Comparison of ENCODE assay signal across 8 cellular contexts in the genomic region with DNA sequence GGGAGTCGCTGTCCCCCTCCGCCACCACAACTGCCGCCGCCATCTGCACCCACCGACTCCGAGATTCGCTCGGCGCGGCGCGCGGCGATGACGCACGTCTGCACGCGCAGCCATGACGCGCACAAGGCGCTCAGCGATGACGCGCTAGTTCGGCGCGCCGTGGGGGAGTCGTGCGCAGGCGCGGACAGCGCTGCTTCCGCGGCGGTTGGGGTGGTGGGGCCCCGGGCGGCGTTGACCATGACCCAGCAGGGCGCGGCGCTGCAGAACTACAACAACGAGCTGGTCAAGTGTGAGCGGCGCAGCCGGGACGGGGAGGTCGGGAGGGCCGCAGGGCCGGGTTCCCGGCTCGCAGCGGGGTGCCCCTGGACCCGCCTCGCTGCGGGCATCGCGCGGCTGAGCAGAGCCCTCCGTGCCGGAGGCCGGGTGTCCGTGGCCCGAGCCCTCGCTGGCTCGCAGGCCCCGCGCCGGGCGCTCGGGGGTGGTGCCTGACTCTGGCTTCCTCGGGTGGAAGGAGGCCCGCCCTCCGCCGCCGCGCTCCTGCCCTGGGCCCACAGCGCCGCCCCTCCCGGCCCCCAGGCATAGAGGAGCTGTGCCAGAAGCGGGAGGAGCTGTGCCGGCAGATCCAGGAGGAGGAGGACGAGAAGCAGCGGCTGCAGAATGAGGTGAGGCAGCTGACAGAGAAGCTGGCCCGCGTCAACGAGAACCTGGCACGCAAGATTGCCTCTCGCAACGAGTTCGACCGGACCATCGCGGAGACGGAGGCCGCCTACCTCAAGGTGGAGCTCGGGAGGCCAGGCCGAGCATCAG. TPM values are rescaled to one million over a fixed set of nuclear protein-coding genes. Genes with fewer than 3 reads are reported as not detected.
A peak's percentile ranks its signal among the peaks of the same experiment; 100 is the strongest.
DNase-seq lines count a peak whose midpoint lies in the region; ATAC-seq and TF ChIP-seq lines count a peak whose summit lies in the region.

A gene with protein sequence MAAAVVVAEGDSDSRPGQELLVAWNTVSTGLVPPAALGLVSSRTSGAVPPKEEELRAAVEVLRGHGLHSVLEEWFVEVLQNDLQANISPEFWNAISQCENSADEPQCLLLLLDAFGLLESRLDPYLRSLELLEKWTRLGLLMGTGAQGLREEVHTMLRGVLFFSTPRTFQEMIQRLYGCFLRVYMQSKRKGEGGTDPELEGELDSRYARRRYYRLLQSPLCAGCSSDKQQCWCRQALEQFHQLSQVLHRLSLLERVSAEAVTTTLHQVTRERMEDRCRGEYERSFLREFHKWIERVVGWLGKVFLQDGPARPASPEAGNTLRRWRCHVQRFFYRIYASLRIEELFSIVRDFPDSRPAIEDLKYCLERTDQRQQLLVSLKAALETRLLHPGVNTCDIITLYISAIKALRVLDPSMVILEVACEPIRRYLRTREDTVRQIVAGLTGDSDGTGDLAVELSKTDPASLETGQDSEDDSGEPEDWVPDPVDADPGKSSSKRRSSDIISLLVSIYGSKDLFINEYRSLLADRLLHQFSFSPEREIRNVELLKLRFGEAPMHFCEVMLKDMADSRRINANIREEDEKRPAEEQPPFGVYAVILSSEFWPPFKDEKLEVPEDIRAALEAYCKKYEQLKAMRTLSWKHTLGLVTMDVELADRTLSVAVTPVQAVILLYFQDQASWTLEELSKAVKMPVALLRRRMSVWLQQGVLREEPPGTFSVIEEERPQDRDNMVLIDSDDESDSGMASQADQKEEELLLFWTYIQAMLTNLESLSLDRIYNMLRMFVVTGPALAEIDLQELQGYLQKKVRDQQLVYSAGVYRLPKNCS (minus strand): TSS at position 71 of the 807 bp plus-strand sequence. CDS start 28 bp downstream, at position 43.
A gene with protein sequence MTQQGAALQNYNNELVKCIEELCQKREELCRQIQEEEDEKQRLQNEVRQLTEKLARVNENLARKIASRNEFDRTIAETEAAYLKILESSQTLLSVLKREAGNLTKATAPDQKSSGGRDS (plus strand): TSS at position 187 of the 807 bp plus-strand sequence. CDS start 51 bp downstream, at position 238.

- H3K79me2 ChIP-seq in Karpas-422 (ENCODE audit: low read length) = peaks cover 33% of the 10 kb centered on the region

- H3K9ac ChIP-seq in Karpas-422 (ENCODE audit: low read length) = peak within 1 kb of the TSS; percentile 86

- H3K9me3 Mint-ChIP-seq in activated T-helper 2 cell treated with anti-CD3 and anti-CD28 coated beads, Interferon-gamma antibody, Interleukin-2, Interleukin-4, amounts not matched to agents 10 μg/mL and 5 μg/mL and 100 μg/mL, durations not matched to agents 14 hours and 24 hours and 36 hours = no peaks in the 10 kb centered on the region
- no peaks in the 10 kb centered on the region for H3K9me3 Mint-ChIP-seq in nephron progenitor cell
- H3K9me3 Mint-ChIP-seq in stimulated activated naive CD8-positive, alpha-beta T cell treated with anti-CD3 and anti-CD28 coated beads, Interleukin-15, amount 100 ng/mL, for 72 hours = no peaks in the 10 kb centered on the region

- H3K4me3 ChIP-seq in Karpas-422 (ENCODE audit: low read length) = peak within 1 kb of the TSS; percentile 87
- peak within 1 kb of the TSS; percentile 94 for H3K4me3 ChIP-seq in fibroblast of pulmonary artery (replicated peaks; ENCODE audit: low read depth, low read length)

- peaks cover 31% of the 10 kb centered on the region for H3K36me3 Mint-ChIP-seq in activated T-helper 2 cell treated with anti-CD3 and anti-CD28 coated beads, Interferon-gamma antibody, Interleukin-2, Interleukin-4, amounts not matched to agents 10 μg/mL and 5 μg/mL and 100 μg/mL, durations not matched to agents 14 hours and 24 hours and 36 hours (ENCODE audit: low read depth)
- peaks cover 9% of the 10 kb centered on the region for H3K36me3 Mint-ChIP-seq in nephron progenitor cell (ENCODE audit: low read depth)

- H4K20me1 ChIP-seq in Karpas-422 (ENCODE audit: insufficient read depth, low read depth, low read length) = peaks cover 22% of the 10 kb centered on the region

- POLR2A ChIA-PET in RWPE1 (lab: Yijun Ruan, JAX; ENCODE audit: low non-redundant PET) = interaction anchor here (0.6 to 2.5 kb wide), 17 partner anchors 10 to 121 kb away, joined by 3 to 17 read pairs (median 4); partner anchors contain the start of genes CYSRT1, LRRC26, MAN1B1 and NELFB

- no peaks in the 10 kb centered on the region for H3K36me3 ChIP-seq in Karpas-422 (ENCODE audit: insufficient read depth, low read length)

- peaks cover 32% of the 10 kb centered on the region for H3K4me1 ChIP-seq in Karpas-422 (ENCODE audit: low read length)

- H3K9me3 ChIP-seq in Karpas-422 (ENCODE audit: low read length) = no peaks in the 10 kb centered on the region

- H3K27me3 Mint-ChIP-seq in activated T-helper 2 cell treated with anti-CD3 and anti-CD28 coated beads, Interferon-gamma antibody, Interleukin-2, Interleukin-4, amounts not matched to agents 10 μg/mL and 5 μg/mL and 100 μg/mL, durations not matched to agents 14 hours and 24 hours and 36 hours (ENCODE audit: low read depth) = no peaks in the 10 kb centered on the region
- H3K27me3 Mint-ChIP-seq in nephron progenitor cell (ENCODE audit: low read depth, poor library complexity) = no peaks in the 10 kb centered on the region
- no peaks in the 10 kb centered on the region for H3K27me3 Mint-ChIP-seq in stimulated activated naive CD8-positive, alpha-beta T cell treated with anti-CD3 and anti-CD28 coated beads, Interleukin-15, amount 100 ng/mL, for 72 hours

- peak; percentile 79 for ATAC-seq in GM21786 (IDR thresholded peaks at IDR 0.05; ENCODE audit: unreplicated experiment)
- peak; percentile 86 for ATAC-seq in stimulated activated naive CD8-positive, alpha-beta T cell treated with anti-CD3 and anti-CD28 coated beads, Interleukin-15, amount 100 ng/mL, for 72 hours

- CTCF ChIA-PET in RWPE1 (lab: Yijun Ruan, JAX) = interaction anchor here (0.6 to 4.5 kb wide), 15 partner anchors 10 to 334 kb away, joined by 3 to 37 read pairs (median 5); partner anchors contain the start of genes CYSRT1 and RNF224

- no peaks in the 10 kb centered on the region for H3K9me2 ChIP-seq in Karpas-422 (replicated peaks; ENCODE audit: insufficient read depth, low read length)

- no peaks in the 10 kb centered on the region for H3K27me3 ChIP-seq in Karpas-422 (ENCODE audit: low read length)

- H3K4me2 ChIP-seq in Karpas-422 (ENCODE audit: low read depth, low read length, poor library complexity, severe bottlenecking) = peak within 1 kb of the TSS; percentile 77

- no peak within 1 kb of the TSS for H2AFZ ChIP-seq in Karpas-422 (ENCODE audit: low read length)

- peak within 1 kb of the TSS; percentile 89 for H3K27ac Mint-ChIP-seq in activated T-helper 2 cell treated with anti-CD3 and anti-CD28 coated beads, Interferon-gamma antibody, Interleukin-2, Interleukin-4, amounts not matched to agents 10 μg/mL and 5 μg/mL and 100 μg/mL, durations not matched to agents 14 hours and 24 hours and 36 hours
- peak within 1 kb of the TSS; percentile 99 for H3K27ac Mint-ChIP-seq in nephron progenitor cell
- H3K27ac Mint-ChIP-seq in stimulated activated naive CD8-positive, alpha-beta T cell treated with anti-CD3 and anti-CD28 coated beads, Interleukin-15, amount 100 ng/mL, for 72 hours = peak within 1 kb of the TSS; percentile 90 to 96

- H3K27ac ChIP-seq in Karpas-422 (ENCODE audit: low read length) = peak within 1 kb of the TSS; percentile 75
- H3K27ac ChIP-seq in RWPE1 = peak within 1 kb of the TSS; percentile 99

- intact Hi-C loops in activated T-helper 2 cell treated with anti-CD3 and anti-CD28 coated beads, Interferon-gamma antibody, Interleukin-2, Interleukin-4, amounts not matched to agents 10 μg/mL and 5 μg/mL and 100 μg/mL, durations not matched to agents 14 hours and 24 hours and 36 hours (cut with micrococcal nuclease) = loop anchor here (1.0 to 5.0 kb wide), 4 partner anchors 12 to 49 kb away; partner anchors contain the start of genes NDOR1, TMEM203 and TPRN

- peaks cover 25% of the 10 kb centered on the region for H3K4me1 Mint-ChIP-seq in activated T-helper 2 cell treated with anti-CD3 and anti-CD28 coated beads, Interferon-gamma antibody, Interleukin-2, Interleukin-4, amounts not matched to agents 10 μg/mL and 5 μg/mL and 100 μg/mL, durations not matched to agents 14 hours and 24 hours and 36 hours (ENCODE audit: low read depth)
- H3K4me1 Mint-ChIP-seq in nephron progenitor cell = peaks cover 33% of the 10 kb centered on the region
- H3K4me1 Mint-ChIP-seq in stimulated activated naive CD8-positive, alpha-beta T cell treated with anti-CD3 and anti-CD28 coated beads, Interleukin-15, amount 100 ng/mL, for 72 hours = peaks cover 62% of the 10 kb centered on the region

- peak within 1 kb of the TSS; percentile 94 for H3K4me3 Mint-ChIP-seq in activated T-helper 2 cell treated with anti-CD3 and anti-CD28 coated beads, Interferon-gamma antibody, Interleukin-2, Interleukin-4, amounts not matched to agents 10 μg/mL and 5 μg/mL and 100 μg/mL, durations not matched to agents 14 hours and 24 hours and 36 hours (ENCODE audit: low read depth)
- peak within 1 kb of the TSS; percentile 96 for H3K4me3 Mint-ChIP-seq in nephron progenitor cell
- H3K4me3 Mint-ChIP-seq in stimulated activated naive CD8-positive, alpha-beta T cell treated with anti-CD3 and anti-CD28 coated beads, Interleukin-15, amount 100 ng/mL, for 72 hours = peak within 1 kb of the TSS; percentile 91 to 98

- DNase-seq in Daoy (ENCODE audit: low read depth) (peak; percentile 98), Karpas-422 (peak; percentile 98), RWPE1 (ENCODE audit: low spot score) (peak; percentile 98), fibroblast of pulmonary artery (ENCODE audit: low read depth) (peak; percentile 96), nephron progenitor cell (peak; percentile 97)
- peak; percentile 93 for DNase-seq in activated T-helper 2 cell treated with anti-CD3 and anti-CD28 coated beads, Interferon-gamma antibody, Interleukin-2, Interleukin-4, amounts not matched to agents 10 μg/mL and 5 μg/mL and 100 μg/mL, durations not matched to agents 14 hours and 24 hours and 36 hours (ENCODE audit: low spot score)
- DNase-seq in stimulated activated naive CD8-positive, alpha-beta T cell treated with anti-CD3 and anti-CD28 coated beads, Interleukin-15, amount 100 ng/mL, for 72 hours = peak; percentile 95 to 97

- TF ChIP-seq CTCF in RWPE1 (conservative IDR thresholded peaks at IDR 0.05; ENCODE audit: low read depth) (peak; percentile 57), fibroblast of pulmonary artery (IDR thresholded peaks at IDR 0.05; ENCODE audit: low read length, missing control alignments) (peak; percentile 43), nephron progenitor cell (IDR thresholded peaks at IDR 0.05) (no peak)

RNA-seq across cellular contexts. Expression of the first gene that starts in this region (rescaled TPM):
- 11.3 and 23.5 TPM in 2 replicates for total RNA-seq in Daoy (2014; rRNA removed; shearing (Covaris generic))
- 16.8 and 28.0 TPM in 2 replicates for total RNA-seq in Karpas-422 (2014; rRNA removed; shearing (Covaris generic); ENCODE audit: low replicate concordance)
- 52.3 and 58.5 TPM in 2 replicates for total RNA-seq in activated T-helper 2 cell treated with anti-CD3 and anti-CD28 coated beads, Interferon-gamma antibody, Interleukin-2, Interleukin-4, amounts not matched to agents 10 μg/mL and 5 μg/mL and 100 μg/mL, durations not matched to agents 14 hours and 24 hours and 36 hours

RNA-seq across cellular contexts. Expression of the second gene that starts in this region (rescaled TPM):
- total RNA-seq in Daoy (2014; rRNA removed; shearing (Covaris generic)) = 169 and 188 TPM in 2 replicates
- total RNA-seq in Karpas-422 (2014; rRNA removed; shearing (Covaris generic); ENCODE audit: low replicate concordance) = 48.9 and 101 TPM in 2 replicates
- total RNA-seq in activated T-helper 2 cell treated with anti-CD3 and anti-CD28 coated beads, Interferon-gamma antibody, Interleukin-2, Interleukin-4, amounts not matched to agents 10 μg/mL and 5 μg/mL and 100 μg/mL, durations not matched to agents 14 hours and 24 hours and 36 hours = 91.6 and 91.8 TPM in 2 replicates

Comparison
In these comparisons a context has a peak if more than half of its experiments do, and no peak if none do; other contexts are left out.
1. Peak in every context shown above with its lines: DNase-seq, ATAC-seq, H3K4me3 ChIP-seq and H3K27ac ChIP-seq.